19 cellular contexts compared by ENCODE assay signal in genomic region chr10:132061465-132062180, GRCh38. TPM values are rescaled to one million over a fixed set of nuclear protein-coding genes. Genes with fewer than 3 reads are reported as not detected.
"Had no signal": no experiment of that assay in that cellular context is flagged by ENCODE, and none has a peak within 500 bp of the region (broad histone marks: within the 10 kb centered on the region; RNA-seq: fewer than 3 reads in every experiment).

No MANE protein-coding gene starts in this region.

- H3K27ac ChIP-seq: brain microvascular endothelial cell, neural progenitor cell, right lobe of liver, VCaP had no signal

- H3K27ac Mint-ChIP-seq: activated naive CD4-positive, alpha-beta T cell treated with anti-CD3 and anti-CD28 coated beads, Interleukin-2, amount 10 ng/mL, durations not matched to agents 7 days and 5 days; activated naive CD8-positive, alpha-beta T cell treated with anti-CD3 and anti-CD28 coated beads, Interleukin-2, amount 50 U/mL, for 24 hours; activated T-cell treated with anti-CD3 and anti-CD28 coated beads, Interleukin-2, amount 50 U/mL, for 24 hours; activated T-helper 2 cell treated with anti-CD3 and anti-CD28 coated beads, Interferon-gamma antibody, Interleukin-2, Interleukin-4, amounts not matched to agents 10 μg/mL and 5 μg/mL and 100 μg/mL, durations not matched to agents 14 hours and 24 hours and 36 hours; naive thymus-derived CD4-positive, alpha-beta T cell; neural progenitor cell; T-helper 17 cell had no signal

- H3K36me3 Mint-ChIP-seq: activated naive CD4-positive, alpha-beta T cell treated with anti-CD3 and anti-CD28 coated beads, Interleukin-2, amount 10 ng/mL, durations not matched to agents 7 days and 5 days; naive thymus-derived CD4-positive, alpha-beta T cell; neural progenitor cell had no signal

- H3K4me3 Mint-ChIP-seq: activated naive CD4-positive, alpha-beta T cell treated with anti-CD3 and anti-CD28 coated beads, Interleukin-2, amount 10 ng/mL, durations not matched to agents 7 days and 5 days; activated naive CD8-positive, alpha-beta T cell treated with anti-CD3 and anti-CD28 coated beads, Interleukin-2, amount 50 U/mL, for 24 hours; activated T-cell treated with anti-CD3 and anti-CD28 coated beads, Interleukin-2, amount 50 U/mL, for 24 hours; neural progenitor cell; stimulated activated naive CD8-positive, alpha-beta T cell treated with anti-CD3 and anti-CD28 coated beads, Interleukin-15, amount 100 ng/mL, for 72 hours; T-helper 17 cell had no signal

- H3K4me3 ChIP-seq: neural progenitor cell, right lobe of liver, smooth muscle cell had no signal

- H3K9me3 Mint-ChIP-seq: activated naive CD4-positive, alpha-beta T cell treated with anti-CD3 and anti-CD28 coated beads, Interleukin-2, amount 10 ng/mL, durations not matched to agents 7 days and 5 days; activated naive CD8-positive, alpha-beta T cell treated with anti-CD3 and anti-CD28 coated beads, Interleukin-2, amount 50 U/mL, for 24 hours; activated T-cell treated with anti-CD3 and anti-CD28 coated beads, Interleukin-2, amount 50 U/mL, for 24 hours; activated T-helper 2 cell treated with anti-CD3 and anti-CD28 coated beads, Interferon-gamma antibody, Interleukin-2, Interleukin-4, amounts not matched to agents 10 μg/mL and 5 μg/mL and 100 μg/mL, durations not matched to agents 14 hours and 24 hours and 36 hours; naive thymus-derived CD4-positive, alpha-beta T cell; neural progenitor cell; stimulated activated naive CD8-positive, alpha-beta T cell treated with anti-CD3 and anti-CD28 coated beads, Interleukin-15, amount 100 ng/mL, for 72 hours had no signal

- ATAC-seq: activated naive CD8-positive, alpha-beta T cell treated with anti-CD3 and anti-CD28 coated beads, Interleukin-2, amount 50 U/mL, for 24 hours; naive thymus-derived CD4-positive, alpha-beta T cell; right lobe of liver; stimulated activated naive CD8-positive, alpha-beta T cell treated with anti-CD3 and anti-CD28 coated beads, Interleukin-15, amount 100 ng/mL, for 72 hours; T-helper 17 cell had no signal

- DNase-seq: activated CD4-positive, CD25-positive, alpha-beta regulatory T cell treated with anti-CD3 and anti-CD28 coated beads, Interleukin-2, amount 50 U/mL, for 72 hours; activated naive CD4-positive, alpha-beta T cell treated with anti-CD3 and anti-CD28 coated beads, Interleukin-2, amount 10 ng/mL, durations not matched to agents 7 days and 5 days; activated naive CD8-positive, alpha-beta T cell treated with anti-CD3 and anti-CD28 coated beads, Interleukin-2, amount 50 U/mL, for 24 hours; activated T-cell treated with anti-CD3 and anti-CD28 coated beads, Interleukin-2, amount 50 U/mL, for 24 hours; brain microvascular endothelial cell; central memory CD4-positive, alpha-beta T cell; cortex of kidney; effector CD4-positive, alpha-beta T cell; kidney glomerular epithelial cell; mesenchymal stem cell; naive thymus-derived CD4-positive, alpha-beta T cell; stimulated activated CD4-positive, alpha-beta T cell treated with anti-CD3 and anti-CD28 coated beads, Interleukin-4, amount 100 ng/mL, for 1 hour; stimulated activated naive CD8-positive, alpha-beta T cell treated with anti-CD3 and anti-CD28 coated beads, Interleukin-15, amount 100 ng/mL, for 72 hours; T-helper 17 cell had no signal

- H3K4me1 Mint-ChIP-seq: activated naive CD4-positive, alpha-beta T cell treated with anti-CD3 and anti-CD28 coated beads, Interleukin-2, amount 10 ng/mL, durations not matched to agents 7 days and 5 days had no signal

RNA-seq across cellular contexts. Expression of gene JAKMIP3, which starts 4.1 kb away (rescaled TPM):
- total RNA-seq: smooth muscle cell had no signal
